In genomic region chr14:93183596-93184317, GRCh38 we compare ENCODE assay signal across 8 cellular contexts. TPM values are rescaled to one million over a fixed set of nuclear protein-coding genes. Genes with fewer than 3 reads are reported as not detected.
DNase-seq lines count a peak whose midpoint lies in the region; ATAC-seq and TF ChIP-seq lines count a peak whose summit lies in the region.

No MANE protein-coding gene starts in this region.

- ATAC-seq in psoas muscle, result no peak
- no peak for ATAC-seq in GM18520 (IDR thresholded peaks at IDR 0.05; ENCODE audit: unreplicated experiment)

- H3K9me3 ChIP-seq in Peyer's patch, result no peaks in the 10 kb centered on the region
- no peaks in the 10 kb centered on the region for H3K9me3 ChIP-seq in esophagus squamous epithelium
- no peaks in the 10 kb centered on the region for H3K9me3 ChIP-seq in psoas muscle

- H3K27ac ChIP-seq in Peyer's patch (peak overlapping the region; percentile 94 to 99 (median 98)), esophagus squamous epithelium (peak overlapping the region; percentile 92 to 97 (median 92)), psoas muscle (peak overlapping the region; percentile 92)

- H3K27me3 ChIP-seq in Peyer's patch, result no peaks in the 10 kb centered on the region
- no peaks in the 10 kb centered on the region for H3K27me3 ChIP-seq in esophagus squamous epithelium
- H3K27me3 ChIP-seq in psoas muscle (ENCODE audit: insufficient read depth in 3 of 3, low read length in 2 of 3), result no peaks in the 10 kb centered on the region

- H3K36me3 ChIP-seq in Peyer's patch, result peaks cover 0 to 30% (median 0%) of the 10 kb centered on the region in 3 donors
- peaks cover 0 to 23% (median 0%) of the 10 kb centered on the region in 3 donors for H3K36me3 ChIP-seq in esophagus squamous epithelium
- H3K36me3 ChIP-seq in psoas muscle (ENCODE audit: insufficient read depth in 1 of 2, low read depth in 1 of 2), result peaks cover 6 to 44% of the 10 kb centered on the region in 2 donors

- H3K4me1 ChIP-seq in Peyer's patch (peaks cover 0 to 21% (median 7%) of the 10 kb centered on the region in 4 donors), esophagus squamous epithelium (peaks cover 7 to 43% (median 16%) of the 10 kb centered on the region in 3 donors), psoas muscle (peaks cover 19% of the 10 kb centered on the region)

- in situ Hi-C loops in G401 (cut with HindIII; ENCODE audit: low sequenced_read_pairs), result no loop called here

- WGBS in esophagus squamous epithelium, 2 donors, result 45 to 73% methylated on average over 10 to 17 of the region's 17 CpGs
- WGBS in psoas muscle, 3 donors, result 49% methylated on average over 17 of the region's 17 CpGs

- DNase-seq in G401 (ENCODE audit: low spot score) (peak; percentile 27), Peyer's patch (no peak), esophagus squamous epithelium (lab: John Stamatoyannopoulos, UW) (no peak), psoas muscle (no peak), inferior parietal cortex (ENCODE audit: extremely low spot score) (no peak), NCI-H2171 (lab: John Stamatoyannopoulos, UW) (no peak)
- DNase-seq in stimulated activated naive CD4-positive, alpha-beta T cell (lab: John Stamatoyannopoulos, UW), result no peak

- intact Hi-C loops in esophagus squamous epithelium (cut with DNase I) (no loop called here), psoas muscle (cut with DNase I) (loop anchor here (2.0 to 5.0 kb wide), 2 partner anchors 23 to 71 kb away; partner anchors contain the start of genes GON7 (in 1 of the 2) and UBR7 (in 1 of the 2))

- TF ChIP-seq POLR2A in Peyer's patch (IDR thresholded peaks at IDR 0.05) (no peak), esophagus squamous epithelium (IDR thresholded peaks at IDR 0.05) (no peak)

- H3K4me3 ChIP-seq in Peyer's patch (peak overlapping the region; percentile 77 to 99 (median 87)), esophagus squamous epithelium (peak overlapping the region; percentile 65 to 94 (median 76)), psoas muscle (peak overlapping the region; percentile 89)

- TF ChIP-seq CTCF in Peyer's patch (IDR thresholded peaks at IDR 0.05), result no peak
- no peak for TF ChIP-seq CTCF in esophagus squamous epithelium (IDR thresholded peaks at IDR 0.05)
- no peak for TF ChIP-seq CTCF in psoas muscle (IDR thresholded peaks at IDR 0.05)

RNA-seq across cellular contexts. Expression of gene MOAP1, which starts 0.9 kb away (rescaled TPM):
- total RNA-seq in G401 (2014; rRNA removed; shearing (Covaris generic)), result 38.7 and 47.2 TPM in 2 replicates
- total RNA-seq in Peyer's patch (10 to 100 TPM; 12.4 to 18.9 (median 16.5) TPM), esophagus squamous epithelium (10 to 100 TPM in 2 of 4 donors, 1 to 10 TPM in 2; 4.9 to 28.8 (median 11.5) TPM), psoas muscle (10 to 100 TPM; 28.4 to 49.2 (median 35.1) TPM)
- 10 to 100 TPM; 20.5 to 53.6 (median 22.6) TPM for polyA plus RNA-seq in psoas muscle

RNA-seq across cellular contexts. Expression of gene LYSET, which starts 1.4 kb away (rescaled TPM):
- 18.1 and 25.6 TPM in 2 replicates for total RNA-seq in G401 (2014; rRNA removed; shearing (Covaris generic))
- 1 to 10 TPM; 6.0 to 9.9 (median 8.3) TPM for total RNA-seq in Peyer's patch
- total RNA-seq in esophagus squamous epithelium, result 1 to 10 TPM; 1.4 to 6.5 (median 4.7) TPM
- 10 to 100 TPM; 19.7 to 30.1 (median 24.4) TPM for total RNA-seq in psoas muscle
- polyA plus RNA-seq in psoas muscle, result 10 to 100 TPM; 29.1 to 50.1 (median 37.0) TPM

RNA-seq across cellular contexts. Expression of gene GON7, which starts 23.1 kb away (rescaled TPM):
- total RNA-seq in G401 (2014; rRNA removed; shearing (Covaris generic)), result 42.8 and 48.8 TPM in 2 replicates
- 10 to 100 TPM in 2 of 4 donors, 1 to 10 TPM in 2; 7.3 to 16.8 (median 10.8) TPM for total RNA-seq in Peyer's patch
- 10 to 100 TPM in 3 of 4 donors, 1 to 10 TPM in 1; 9.2 to 15.2 (median 10.2) TPM for total RNA-seq in esophagus squamous epithelium
- 10 to 100 TPM in 1 of 4 donors, 1 to 10 TPM in 3; 7.4 to 10.3 (median 7.6) TPM for total RNA-seq in psoas muscle
- polyA plus RNA-seq in psoas muscle, result 10 to 100 TPM; 15.5 to 49.3 (median 23.3) TPM

RNA-seq across cellular contexts. Expression of gene UBR7, which starts 23.3 kb away (rescaled TPM):
- 31.4 and 35.6 TPM in 2 replicates for total RNA-seq in G401 (2014; rRNA removed; shearing (Covaris generic))
- 10 to 100 TPM; 13.7 to 20.2 (median 15.8) TPM for total RNA-seq in Peyer's patch
- 10 to 100 TPM; 13.2 to 29.6 (median 19.9) TPM for total RNA-seq in esophagus squamous epithelium
- 10 to 100 TPM; 11.5 to 22.0 (median 14.5) TPM for total RNA-seq in psoas muscle
- 10 to 100 TPM; 16.6 to 32.6 (median 20.2) TPM for polyA plus RNA-seq in psoas muscle
